10 cellular contexts compared by ENCODE assay signal in genomic region chr2:55033076-55033742, GRCh38. TPM values are rescaled to one million over a fixed set of nuclear protein-coding genes. Genes with fewer than 3 reads are reported as not detected.
DNase-seq lines count a peak whose midpoint lies in the region; ATAC-seq and TF ChIP-seq lines count a peak whose summit lies in the region.
"Had no signal": no experiment of that assay in that cellular context is flagged by ENCODE, and none has a peak within 500 bp of the region (broad histone marks: within the 10 kb centered on the region; RNA-seq: fewer than 3 reads in every experiment).

No MANE protein-coding gene starts in this region.

- no peak overlapping the region for H3K4me3 Mint-ChIP-seq in activated CD4-positive, alpha-beta T cell treated with anti-CD3 and anti-CD28 coated beads, Interleukin-2, amount 10 ng/mL, durations not matched to agents 7 days and 5 days

- H3K4me1 ChIP-seq in neutrophil (ENCODE audit: control insufficient read depth in 1 of 2, insufficient read depth in 1 of 2, low read depth in 1 of 2, low read length in 1 of 2), result peaks cover 23 to 34% of the 10 kb centered on the region in 2 experiments

- TF ChIP-seq CTCF in neutrophil (IDR thresholded peaks at IDR 0.05), result no peak

- CTCF ChIA-PET in activated CD4-positive, alpha-beta T cell treated with anti-CD3 and anti-CD28 coated beads, Interleukin-2, amount 10 ng/mL, durations not matched to agents 7 days and 5 days (lab: Charles Lee), result interaction anchor here (0.6 to 1.6 kb wide), 4 partner anchors 15 to 1217 kb away, joined by 3 to 6 read pairs (median 4); no protein-coding TSS in a partner anchor

- POLR2A ChIA-PET in activated CD4-positive, alpha-beta T cell treated with anti-CD3 and anti-CD28 coated beads, Interleukin-2, amount 10 ng/mL, durations not matched to agents 7 days and 5 days (lab: Charles Lee), result no interaction called here

- no peaks in the 10 kb centered on the region for H3K27me3 ChIP-seq in neutrophil
- H3K27me3 ChIP-seq: pancreas had no signal

- peak overlapping the region; percentile 68 for H3K27ac Mint-ChIP-seq in activated CD4-positive, alpha-beta T cell treated with anti-CD3 and anti-CD28 coated beads, Interleukin-2, amount 10 ng/mL, durations not matched to agents 7 days and 5 days

- H3K4me3 ChIP-seq in neutrophil (ENCODE audit: low read depth in 1 of 2, low read length in 1 of 2), result no peak overlapping the region
- H3K4me3 ChIP-seq: pancreas, thoracic aorta had no signal

- peaks cover 20% of the 10 kb centered on the region for H3K9me3 Mint-ChIP-seq in activated CD4-positive, alpha-beta T cell treated with anti-CD3 and anti-CD28 coated beads, Interleukin-2, amount 10 ng/mL, durations not matched to agents 7 days and 5 days

- H3K36me3 ChIP-seq in neutrophil, result no peaks in the 10 kb centered on the region
- H3K36me3 ChIP-seq: pancreas, thoracic aorta had no signal

- no peaks in the 10 kb centered on the region for H3K27me3 Mint-ChIP-seq in activated CD4-positive, alpha-beta T cell treated with anti-CD3 and anti-CD28 coated beads, Interleukin-2, amount 10 ng/mL, durations not matched to agents 7 days and 5 days

- peak; percentile 24 for DNase-seq in activated CD4-positive, alpha-beta T cell treated with anti-CD3 and anti-CD28 coated beads, Interleukin-2, amount 10 ng/mL, durations not matched to agents 7 days and 5 days
- no peak for DNase-seq in activated CD4-positive, alpha-beta T cell treated with anti-CD3 and anti-CD28 coated beads, Interleukin-2, amount 50 U/mL, for 48 hours
- DNase-seq in MV-4-11 (lab: John Stamatoyannopoulos, UW) (peak; percentile 84), islet precursor cell (no peak), NCI-H1694 treated with DMSO at 0.1 percent for 48 hours (lab: John Stamatoyannopoulos, UW) (no peak), EL (no peak)
- DNase-seq: pancreas had no signal

- H3K4me1 Mint-ChIP-seq in activated CD4-positive, alpha-beta T cell treated with anti-CD3 and anti-CD28 coated beads, Interleukin-2, amount 10 ng/mL, durations not matched to agents 7 days and 5 days, result peaks cover 37% of the 10 kb centered on the region

- ATAC-seq in HG02678 (IDR thresholded peaks at IDR 0.05; ENCODE audit: unreplicated experiment), result peak; percentile 96

- peak overlapping the region; percentile 63 for H3K27ac ChIP-seq in neutrophil
- H3K27ac ChIP-seq: pancreas had no signal

- H3K36me3 Mint-ChIP-seq in activated CD4-positive, alpha-beta T cell treated with anti-CD3 and anti-CD28 coated beads, Interleukin-2, amount 10 ng/mL, durations not matched to agents 7 days and 5 days (ENCODE audit: low read depth), result peaks cover 34% of the 10 kb centered on the region

- H3K9me3 ChIP-seq in neutrophil, result no peaks in the 10 kb centered on the region
- H3K9me3 ChIP-seq: pancreas had no signal

RNA-seq across cellular contexts. Expression of gene RTN4, which starts 17.0 kb away (rescaled TPM):
- 10 to 100 TPM; 77.1 to 79.9 TPM for total RNA-seq in activated CD4-positive, alpha-beta T cell treated with anti-CD3 and anti-CD28 coated beads, Interleukin-2, amount 10 ng/mL, durations not matched to agents 7 days and 5 days

Comparison
In these comparisons a context has a peak if more than half of its experiments do, and no peak if none do; other contexts are left out.
1. DNase-seq: peak in activated CD4-positive, alpha-beta T cell treated with anti-CD3 and anti-CD28 coated beads, Interleukin-2, amount 10 ng/mL, durations not matched to agents 7 days and 5 days (single experiment) and MV-4-11 (single experiment); none in activated CD4-positive, alpha-beta T cell treated with anti-CD3 and anti-CD28 coated beads, Interleukin-2, amount 50 U/mL, for 48 hours (0 of 2), islet precursor cell (single experiment), NCI-H1694 treated with DMSO at 0.1 percent for 48 hours (single experiment) and EL (single experiment).